ENCODE assay signal across 8 cellular contexts in genomic region chr6:79946773-79947190, GRCh38. TPM values are rescaled to one million over a fixed set of nuclear protein-coding genes. Genes with fewer than 3 reads are reported as not detected.
A peak's percentile ranks its signal among the peaks of the same experiment; 100 is the strongest.
DNase-seq lines count a peak whose midpoint lies in the region; ATAC-seq and TF ChIP-seq lines count a peak whose summit lies in the region.

No MANE protein-coding gene starts in this region.

- no peak overlapping the region for H3K27ac ChIP-seq in SU-DHL-6 (ENCODE audit: low read depth, low read length)
- peak overlapping the region; percentile 21 for H3K27ac ChIP-seq in cingulate gyrus (ENCODE audit: low read depth, low read length)
- H3K27ac ChIP-seq in left lung: no peak overlapping the region

- H3K9me2 ChIP-seq in SU-DHL-6 (replicated peaks; ENCODE audit: insufficient read depth, low read length): no peaks in the 10 kb centered on the region

- intact Hi-C loops in left lung (cut with DNase I): no loop called here

- H3K36me3 ChIP-seq in SU-DHL-6 (ENCODE audit: low read length) (no peaks in the 10 kb centered on the region), left lung (no peaks in the 10 kb centered on the region)

- peaks cover 15% of the 10 kb centered on the region for H3F3A ChIP-seq in SU-DHL-6 (ENCODE audit: insufficient read depth)

- H3K27me3 ChIP-seq in SU-DHL-6 (ENCODE audit: low read length) (no peaks in the 10 kb centered on the region), left lung (peaks cover 38 to 63% of the 10 kb centered on the region in 2 donors)

- peaks cover 7% of the 10 kb centered on the region for H3K27me3 Mint-ChIP-seq in stimulated activated naive CD8-positive, alpha-beta T cell treated with anti-CD3 and anti-CD28 coated beads, Interleukin-15, amount 100 ng/mL, for 72 hours

- peaks cover 0 to 13% of the 10 kb centered on the region in 2 donors for H3K4me1 ChIP-seq in left lung

- H4K20me1 ChIP-seq in SU-DHL-6 (ENCODE audit: low read depth, low read length): no peaks in the 10 kb centered on the region; the same call in 1 of the 2 replicates

- H3K9me3 Mint-ChIP-seq in stimulated activated naive CD8-positive, alpha-beta T cell treated with anti-CD3 and anti-CD28 coated beads, Interleukin-15, amount 100 ng/mL, for 72 hours: no peaks in the 10 kb centered on the region

- H3K27ac Mint-ChIP-seq in stimulated activated naive CD8-positive, alpha-beta T cell treated with anti-CD3 and anti-CD28 coated beads, Interleukin-15, amount 100 ng/mL, for 72 hours: peak overlapping the region; percentile 77 to 92

- H3K9me3 ChIP-seq in SU-DHL-6 (ENCODE audit: insufficient read depth, low read length) (no peaks in the 10 kb centered on the region), left lung (no peaks in the 10 kb centered on the region)

- H3K79me2 ChIP-seq in SU-DHL-6 (ENCODE audit: insufficient read depth, low read length): no peaks in the 10 kb centered on the region

- peak overlapping the region; percentile 93 for H2AFZ ChIP-seq in SU-DHL-6 (ENCODE audit: low read depth, low read length, severe bottlenecking)

- peak overlapping the region; percentile 70 for H3K4me2 ChIP-seq in SU-DHL-6 (ENCODE audit: low read depth, low read length, poor library complexity, severe bottlenecking)

- H3K4me3 ChIP-seq in SU-DHL-6 (ENCODE audit: insufficient read depth, low read length, poor library complexity, severe bottlenecking): peak overlapping the region; percentile 75
- H3K4me3 ChIP-seq in left lung: peak overlapping the region; percentile 33 to 46

- H3K4me1 Mint-ChIP-seq in stimulated activated naive CD8-positive, alpha-beta T cell treated with anti-CD3 and anti-CD28 coated beads, Interleukin-15, amount 100 ng/mL, for 72 hours: peaks cover 31% of the 10 kb centered on the region

- TF ChIP-seq CTCF in SU-DHL-6 (IDR thresholded peaks at IDR 0.05; ENCODE audit: insufficient read depth, low read length, poor library complexity, severe bottlenecking): no peak
- TF ChIP-seq CTCF in left lung (IDR thresholded peaks at IDR 0.05): no peak

- peak; percentile 4 for DNase-seq in stimulated activated CD4-positive, alpha-beta T cell treated with anti-CD3 and anti-CD28 coated beads, Interleukin-4, amount 100 ng/mL, for 24 hours
- no peak for DNase-seq in stimulated activated CD4-positive, alpha-beta T cell treated with anti-CD3 and anti-CD28 coated beads, Interleukin-1b, Interleukin-23, amount 100 ng/mL, for 48 hours
- DNase-seq in left lung (peak in 1 of 2 donors; percentile 81), CD1c-positive myeloid dendritic cell (ENCODE audit: extremely low spot score) (no peak)
- DNase-seq in stimulated activated naive CD8-positive, alpha-beta T cell treated with anti-CD3 and anti-CD28 coated beads, Interleukin-15, amount 100 ng/mL, for 72 hours: peak in 1 of 2 donors; percentile 31

- peak overlapping the region; percentile 88 to 96 for H3K4me3 Mint-ChIP-seq in stimulated activated naive CD8-positive, alpha-beta T cell treated with anti-CD3 and anti-CD28 coated beads, Interleukin-15, amount 100 ng/mL, for 72 hours

- peak overlapping the region; percentile 65 for H3K9ac ChIP-seq in SU-DHL-6 (ENCODE audit: low read length)

- peak; percentile 20 for ATAC-seq in HG03159 (IDR thresholded peaks at IDR 0.05; ENCODE audit: unreplicated experiment)
- ATAC-seq in left lung: peak; percentile 40
- ATAC-seq in stimulated activated naive CD8-positive, alpha-beta T cell treated with anti-CD3 and anti-CD28 coated beads, Interleukin-15, amount 100 ng/mL, for 72 hours: peak; percentile 49

RNA-seq across cellular contexts. Expression of gene ELOVL4, which starts 0.6 kb away (rescaled TPM):
- total RNA-seq in left lung: under 1 TPM; 0.68 to 0.70 TPM

RNA-seq across cellular contexts. Expression of gene TTK, which starts 57.7 kb away (rescaled TPM):
- 1 to 10 TPM; 2.6 to 4.0 TPM for total RNA-seq in left lung
